22 cellular contexts compared by ENCODE assay signal in genomic region chr10:119754085-119754484, GRCh38. TPM values are rescaled to one million over a fixed set of nuclear protein-coding genes. Genes with fewer than 3 reads are reported as not detected.
DNase-seq lines count a peak whose midpoint lies in the region; ATAC-seq and TF ChIP-seq lines count a peak whose summit lies in the region.
"Had no signal": no experiment of that assay in that cellular context is flagged by ENCODE, and none has a peak within 500 bp of the region (broad histone marks: within the 10 kb centered on the region; RNA-seq: fewer than 3 reads in every experiment).

No MANE protein-coding gene starts in this region.

- no peak overlapping the region for H3K9ac ChIP-seq in SK-N-SH

- H3K9me2 ChIP-seq in SK-N-SH (no peaks in the 10 kb centered on the region), hepatocyte (replicated peaks; ENCODE audit: insufficient read depth) (no peaks in the 10 kb centered on the region)

- no peaks in the 10 kb centered on the region for H3F3A ChIP-seq in SK-N-SH (replicated peaks; ENCODE audit: insufficient read depth)

- no peak for TF ChIP-seq RAD21 in SK-N-SH (IDR thresholded peaks at IDR 0.05; ENCODE audit: low read length)
- TF ChIP-seq RAD21 in Ishikawa (IDR thresholded peaks at IDR 0.05; ENCODE audit: low read depth), result no peak

- H3K9me3 ChIP-seq in SK-N-SH, result no peaks in the 10 kb centered on the region
- H3K9me3 ChIP-seq in hepatocyte (ENCODE audit: low read depth), result no peaks in the 10 kb centered on the region
- no peaks in the 10 kb centered on the region for H3K9me3 ChIP-seq in uterus
- H3K9me3 ChIP-seq: thoracic aorta had no signal

- H3K4me2 ChIP-seq in SK-N-SH, result no peak overlapping the region
- no peak overlapping the region for H3K4me2 ChIP-seq in hepatocyte

- 83% methylated on average over 5 of the region's 5 CpGs for WGBS in SK-N-SH (ENCODE audit: low lambda C conversion rate)
- 58% methylated on average over 5 of the region's 5 CpGs for WGBS in hepatocyte (ENCODE audit: low lambda C conversion rate, missing lambda C conversion rate)

- H3K4me3 ChIP-seq in SK-N-SH (ENCODE audit: low read depth in 2 of 2, low read length in 1 of 2) (no peak overlapping the region), hepatocyte (no peak overlapping the region), uterus (no peak overlapping the region)
- H3K4me3 ChIP-seq: coronary artery, thoracic aorta had no signal

- H3K79me2 ChIP-seq in SK-N-SH (ENCODE audit: insufficient read depth), result peaks cover 25% of the 10 kb centered on the region; the same call in 1 of the 2 replicates
- peaks cover 20% of the 10 kb centered on the region for H3K79me2 ChIP-seq in hepatocyte

- TF ChIP-seq EP300 in SK-N-SH (IDR thresholded peaks at IDR 0.05; ENCODE audit: borderline replicate concordance in 1 of 2, low read depth in 1 of 2, low read length in 1 of 2), result no peak
- no peak for TF ChIP-seq EP300 in Ishikawa (IDR thresholded peaks at IDR 0.05; ENCODE audit: borderline replicate concordance)

- H3K36me3 ChIP-seq in SK-N-SH (replicated peaks in 1 of 2; ENCODE audit: control insufficient read depth in 1 of 2, insufficient read depth in 2 of 2, low read length in 1 of 2) (no peaks in the 10 kb centered on the region), hepatocyte (replicated peaks; ENCODE audit: insufficient read depth, low read depth) (no peaks in the 10 kb centered on the region), uterus (no peaks in the 10 kb centered on the region)
- H3K36me3 ChIP-seq: brain microvascular endothelial cell, thoracic aorta had no signal

- H3K27ac ChIP-seq in SK-N-SH (ENCODE audit: low read depth in 2 of 2, low read length in 1 of 2) (no peak overlapping the region), hepatocyte (peak overlapping the region; percentile 35), uterus (peak overlapping the region; percentile 9 to 52)
- H3K27ac ChIP-seq: brain microvascular endothelial cell, coronary artery had no signal

- no peaks in the 10 kb centered on the region for H4K20me1 ChIP-seq in SK-N-SH (ENCODE audit: insufficient read depth)
- no peaks in the 10 kb centered on the region for H4K20me1 ChIP-seq in hepatocyte (ENCODE audit: insufficient read depth, poor library complexity, severe bottlenecking)

- TF ChIP-seq CTCF in SK-N-SH (IDR thresholded peaks at IDR 0.05), result no peak
- no peak for TF ChIP-seq CTCF in hepatocyte (IDR thresholded peaks at IDR 0.05; ENCODE audit: poor library complexity)
- no peak for TF ChIP-seq CTCF in uterus (IDR thresholded peaks at IDR 0.05)

- H2AFZ ChIP-seq in SK-N-SH (ENCODE audit: low read depth), result no peak overlapping the region
- H2AFZ ChIP-seq in hepatocyte, result no peak overlapping the region

- H3K4me1 ChIP-seq in SK-N-SH (ENCODE audit: control insufficient read depth in 1 of 2, insufficient read depth in 2 of 2, low read depth in 1 of 2, low read length in 1 of 2), result peaks cover 4 to 7% of the 10 kb centered on the region in 2 experiments; a peak in 2 of 4 replicates
- H3K4me1 ChIP-seq in hepatocyte (ENCODE audit: insufficient read depth), result peaks cover 23% of the 10 kb centered on the region
- H3K4me1 ChIP-seq in uterus, result peaks cover 0 to 4% of the 10 kb centered on the region in 2 donors

- TF ChIP-seq POLR2A in uterus (IDR thresholded peaks at IDR 0.05), result no peak

- DNase-seq in SK-N-SH (peak; percentile 37), hepatocyte (ENCODE audit: low spot score) (peak; percentile 43), uterus (no peak), NCI-H2081 treated with DMSO at 0.1 percent for 48 hours (lab: John Stamatoyannopoulos, UW) (no peak)
- DNase-seq: activated CD4-positive, alpha-beta T cell treated with anti-CD3 and anti-CD28 coated beads for 36 hours; activated CD8-positive, alpha-beta memory T cell treated with anti-CD3 and anti-CD28 coated beads, Interleukin-2, amount 10 ng/mL, durations not matched to agents 7 days and 5 days; activated naive CD8-positive, alpha-beta T cell treated with anti-CD3 and anti-CD28 coated beads, Interleukin-2, amount 50 U/mL, for 24 hours; brain microvascular endothelial cell; COR-L47; EL; left colon; natural killer cell; NCI-H1092 treated with DMSO at 0.1 percent for 48 hours; NCI-H446 treated with DMSO at 0.1 percent for 48 hours; posterior cingulate gyrus; stimulated activated CD4-positive, alpha-beta T cell treated with anti-CD3 and anti-CD28 coated beads, Interleukin-1b, Interleukin-23, amount 100 ng/mL, for 48 hours; stimulated activated naive B cell treated with anti-CD40 and anti-IgM and Interleukin-4, amounts not matched to agents 10 μg/mL and 1 μg/mL and 100 μg/mL, for 72 hours had no signal

- H3K27me3 ChIP-seq in SK-N-SH (ENCODE audit: insufficient read depth) (no peaks in the 10 kb centered on the region), hepatocyte (no peaks in the 10 kb centered on the region), uterus (no peaks in the 10 kb centered on the region)
- H3K27me3 ChIP-seq: brain microvascular endothelial cell had no signal

- no peak for ATAC-seq in SK-N-SH treated with all-trans-retinoic acid at 6 μM for 48 hours
- ATAC-seq in GM18873 (IDR thresholded peaks at IDR 0.05; ENCODE audit: low FRiP score, unreplicated experiment), result no peak
- ATAC-seq: activated CD4-positive, alpha-beta T cell treated with anti-CD3 and anti-CD28 coated beads for 36 hours; activated CD8-positive, alpha-beta memory T cell treated with anti-CD3 and anti-CD28 coated beads, Interleukin-2, amount 10 ng/mL, durations not matched to agents 7 days and 5 days; activated naive CD8-positive, alpha-beta T cell treated with anti-CD3 and anti-CD28 coated beads, Interleukin-2, amount 50 U/mL, for 24 hours; left colon; natural killer cell; stimulated activated naive B cell treated with anti-CD40 and anti-IgM and Interleukin-4, amounts not matched to agents 10 μg/mL and 1 μg/mL and 100 μg/mL, for 72 hours had no signal

- intact Hi-C loops in uterus (cut with DNase I; ENCODE audit: low total_unique reads), result loop anchor here (5.0 kb wide), 1 partner anchor 67 kb away; no protein-coding TSS in a partner anchor

- CTCF ChIA-PET in SK-N-SH (lab: Yijun Ruan, JAX), result interaction anchor here (0.8 to 8.2 kb wide), 7 partner anchors 12 to 146 kb away, joined by 3 to 156 read pairs (median 3); no protein-coding TSS in a partner anchor

- POLR2A ChIA-PET in SK-N-SH (lab: Yijun Ruan, JAX), result no interaction called here

TF ChIP-seq in SK-N-SH, 30 proteins besides CTCF, POLR2A, EP300 and RAD21:
- TF ChIP-seq NFIC (IDR thresholded peaks at IDR 0.05; ENCODE audit: borderline replicate concordance) (peak; percentile 41; the same call in 1 of the 2 replicates), POLR2AphosphoS5 (IDR thresholded peaks at IDR 0.05; ENCODE audit: low read depth, low read length) (no peak)

TF ChIP-seq in SK-N-SH treated with all-trans-retinoic acid at 6 μM for 48 hours, 23 proteins besides CTCF, POLR2A, EP300 and RAD21 (continues in another document):
- TF ChIP-seq CSRNP3 (CRISPR knock-in tag; IDR thresholded peaks at IDR 0.05) (no peak), ESRRG (CRISPR knock-in tag; IDR thresholded peaks at IDR 0.05) (no peak), ZFP30 (CRISPR knock-in tag; IDR thresholded peaks at IDR 0.05) (no peak)

TF ChIP-seq in Ishikawa, 13 proteins besides CTCF, POLR2A, EP300 and RAD21:
- peak; percentile 71 for TF ChIP-seq NFIC (IDR thresholded peaks at IDR 0.05)
- TF ChIP-seq TAF1 (IDR thresholded peaks at IDR 0.05; ENCODE audit: low read depth), result no peak

RNA-seq across cellular contexts. Expression of gene INPP5F, which starts 28.2 kb away (rescaled TPM):
- polyA plus RNA-seq in SK-N-SH (2012; rRNA removed) (7.8 and 9.3 TPM in 2 replicates), hepatocyte (9.9 and 17.2 TPM in 2 replicates)
- polyA plus RNA-seq in SK-N-SH (2012; cell fraction: cytosol; rRNA removed), result 9.9 and 10.9 TPM in 2 replicates
- 9.6 and 15.1 TPM in 2 replicates for polyA plus RNA-seq in SK-N-SH (2012; cell fraction: nucleus; rRNA removed)
- total RNA-seq in hepatocyte (42.6 and 44.4 TPM in 2 replicates), uterus (10 to 100 TPM; 14.3 to 67.3 (median 27.8) TPM)

Comparison
In these comparisons a context has a peak if more than half of its experiments do, and no peak if none do; other contexts are left out.
1. DNase-seq: peak in SK-N-SH (single experiment) and hepatocyte (single experiment); none in uterus (0 of 2) and NCI-H2081 treated with DMSO at 0.1 percent for 48 hours (single experiment).
2. H3K27ac ChIP-seq: peak in hepatocyte (single experiment) and uterus (2 of 2); none in SK-N-SH (0 of 2).